In genomic region chr18:76805221-76805620, GRCh38 we compare ENCODE assay signal across 15 cellular contexts. TPM values are rescaled to one million over a fixed set of nuclear protein-coding genes. Genes with fewer than 3 reads are reported as not detected.
DNase-seq lines count a peak whose midpoint lies in the region; ATAC-seq, FAIRE-seq and TF ChIP-seq lines count a peak whose summit lies in the region.
"Had no signal": no experiment of that assay in that cellular context is flagged by ENCODE, and none has a peak within 500 bp of the region (broad histone marks: within the 10 kb centered on the region; RNA-seq: fewer than 3 reads in every experiment).

No MANE protein-coding gene starts in this region.

- DNase-seq in EH (ENCODE audit: low read depth) (peak; percentile 34), LNCaP clone FGC (ENCODE audit: low read depth) (no peak), astrocyte (ENCODE audit: low read depth) (peak; percentile 34), keratinocyte (ENCODE audit: low read depth, low spot score) (no peak), NK-92 (lab: John Stamatoyannopoulos, UW; ENCODE audit: unreplicated experiment) (no peak), ecto neural progenitor cell (ENCODE audit: low spot score) (no peak)
- no peak for DNase-seq in activated T-cell treated with anti-CD3 and anti-CD28 coated beads, Interleukin-2, amount 50 U/mL, for 72 hours
- DNase-seq: activated T-cell treated with anti-CD3 and anti-CD28 coated beads for 4 hours, NCI-H2029, trophoblast cell had no signal

- H3K27ac ChIP-seq in astrocyte (ENCODE audit: low read depth, low read length) (no peak overlapping the region), keratinocyte (ENCODE audit: control insufficient read depth, insufficient read depth, low read length) (peak overlapping the region; percentile 50)
- H3K27ac ChIP-seq: VCaP had no signal

- no peak overlapping the region for H3K4me3 ChIP-seq in LNCaP clone FGC (ENCODE audit: low read depth, low read length)
- H3K4me3 ChIP-seq in astrocyte (ENCODE audit: insufficient read depth, low read depth, low read length), result no peak overlapping the region
- H3K4me3 ChIP-seq in keratinocyte (ENCODE audit: control insufficient read depth in 2 of 3, extremely low read depth in 1 of 3, insufficient read depth in 2 of 3, low read depth in 1 of 3, low read length in 3 of 3), result no peak overlapping the region
- H3K4me3 ChIP-seq: GM12878 had no signal

- dilution Hi-C loops in keratinocyte (cut with MboI; ENCODE audit: extremely low pct_ligation_motif_present, low sequenced_read_pairs), result no loop called here

- H3K9me3 Mint-ChIP-seq in astrocyte (ENCODE audit: unreplicated experiment), result no peaks in the 10 kb centered on the region
- no peaks in the 10 kb centered on the region for H3K9me3 Mint-ChIP-seq in activated T-cell treated with anti-CD3 and anti-CD28 coated beads, Interleukin-2, amount 50 U/mL, for 72 hours
- H3K9me3 Mint-ChIP-seq: memory B cell had no signal

- FAIRE-seq in astrocyte (lab: Jason Lieb, UNC) (no peak), keratinocyte (lab: Jason Lieb, UNC) (peak; percentile 90)
- FAIRE-seq: GM12878 had no signal

- H3K27ac Mint-ChIP-seq in astrocyte (ENCODE audit: unreplicated experiment), result no peak overlapping the region
- no peak overlapping the region for H3K27ac Mint-ChIP-seq in activated T-cell treated with anti-CD3 and anti-CD28 coated beads, Interleukin-2, amount 50 U/mL, for 72 hours
- H3K27ac Mint-ChIP-seq: memory B cell had no signal

- peaks cover 10% of the 10 kb centered on the region for H3K4me1 Mint-ChIP-seq in astrocyte (ENCODE audit: low read depth, unreplicated experiment)
- peaks cover 16% of the 10 kb centered on the region for H3K4me1 Mint-ChIP-seq in activated T-cell treated with anti-CD3 and anti-CD28 coated beads, Interleukin-2, amount 50 U/mL, for 72 hours (ENCODE audit: low read depth)

- no peak overlapping the region for H3K4me3 Mint-ChIP-seq in astrocyte (ENCODE audit: unreplicated experiment)
- no peak overlapping the region for H3K4me3 Mint-ChIP-seq in activated T-cell treated with anti-CD3 and anti-CD28 coated beads, Interleukin-2, amount 50 U/mL, for 72 hours
- H3K4me3 Mint-ChIP-seq: memory B cell had no signal

- H3K27me3 ChIP-seq in astrocyte (ENCODE audit: insufficient read depth, low read length) (no peaks in the 10 kb centered on the region), keratinocyte (ENCODE audit: control insufficient read depth, extremely low read depth, insufficient read depth, low read length) (no peaks in the 10 kb centered on the region)

- no peak for ATAC-seq in activated T-cell treated with anti-CD3 and anti-CD28 coated beads, Interleukin-2, amount 50 U/mL, for 72 hours (replicated peaks in 1 of 2)
- no peak for ATAC-seq in HG03196 (IDR thresholded peaks at IDR 0.05; ENCODE audit: unreplicated experiment)
- ATAC-seq: GM12878, sciatic nerve had no signal

- H3K36me3 Mint-ChIP-seq in astrocyte (ENCODE audit: low read depth, unreplicated experiment), result peaks cover 7% of the 10 kb centered on the region
- H3K36me3 Mint-ChIP-seq in activated T-cell treated with anti-CD3 and anti-CD28 coated beads, Interleukin-2, amount 50 U/mL, for 72 hours (ENCODE audit: insufficient read depth in 2 of 2), result no peaks in the 10 kb centered on the region

- no peaks in the 10 kb centered on the region for H3K79me2 ChIP-seq in astrocyte (ENCODE audit: insufficient read depth, low read length)
- H3K79me2 ChIP-seq in keratinocyte (ENCODE audit: control insufficient read depth, insufficient read depth, low read length), result no peaks in the 10 kb centered on the region

- TF ChIP-seq CTCF in LNCaP clone FGC (IDR thresholded peaks at IDR 0.05; ENCODE audit: control insufficient read depth, extremely low read depth, insufficient read depth) (peak; percentile 20; the same call in 1 of the 2 replicates), astrocyte (IDR thresholded peaks at IDR 0.05; ENCODE audit: insufficient read depth, low read depth, low read length) (peak; percentile 21), keratinocyte (optimal IDR thresholded peaks at IDR 0.05 in 1 of 3, IDR thresholded peaks at IDR 0.05 in 1 of 3, conservative IDR thresholded peaks at IDR 0.05 in 1 of 3; ENCODE audit: extremely low read depth in 1 of 3, insufficient read depth in 2 of 3, low read length in 3 of 3) (peak; percentile 24 to 41 (median 37))

- no peaks in the 10 kb centered on the region for H3K9me1 ChIP-seq in keratinocyte (ENCODE audit: control insufficient read depth, extremely low read depth, insufficient read depth, low read length)

- peaks cover 3% of the 10 kb centered on the region for H3K4me1 ChIP-seq in astrocyte (ENCODE audit: insufficient read depth, low read length)
- H3K4me1 ChIP-seq in keratinocyte (ENCODE audit: control insufficient read depth, extremely low read depth, insufficient read depth, low read length), result peaks cover 37% of the 10 kb centered on the region

- H3K4me2 ChIP-seq in astrocyte (ENCODE audit: low read length), result no peak overlapping the region
- no peak overlapping the region for H3K4me2 ChIP-seq in keratinocyte (ENCODE audit: control insufficient read depth, extremely low read depth, insufficient read depth, low read depth, low read length)

- H2AFZ ChIP-seq in astrocyte (ENCODE audit: low read depth, low read length) (no peak overlapping the region), keratinocyte (ENCODE audit: control insufficient read depth, low read length) (no peak overlapping the region)

- no peaks in the 10 kb centered on the region for H3K36me3 ChIP-seq in astrocyte (ENCODE audit: insufficient read depth, low read length)
- H3K36me3 ChIP-seq in keratinocyte (ENCODE audit: control insufficient read depth in 2 of 2, extremely low read depth in 1 of 2, insufficient read depth in 2 of 2, low read length in 2 of 2), result peaks cover 0 to 3% of the 10 kb centered on the region in 2 experiments

- H3K9me3 ChIP-seq in astrocyte (ENCODE audit: insufficient read depth, low read depth, low read length) (no peaks in the 10 kb centered on the region), keratinocyte (ENCODE audit: control insufficient read depth, low read depth, low read length) (no peaks in the 10 kb centered on the region)

- no peaks in the 10 kb centered on the region for H3K27me3 Mint-ChIP-seq in astrocyte (ENCODE audit: low read depth, unreplicated experiment)
- H3K27me3 Mint-ChIP-seq in activated T-cell treated with anti-CD3 and anti-CD28 coated beads, Interleukin-2, amount 50 U/mL, for 72 hours (ENCODE audit: low read depth), result peaks cover 10% of the 10 kb centered on the region

- H3K9ac ChIP-seq in astrocyte (ENCODE audit: low read length) (no peak overlapping the region), keratinocyte (ENCODE audit: control insufficient read depth, extremely low read depth, insufficient read depth, low read length) (no peak overlapping the region)

- H4K20me1 ChIP-seq in astrocyte (ENCODE audit: insufficient read depth, low read length) (no peaks in the 10 kb centered on the region), keratinocyte (ENCODE audit: control insufficient read depth, extremely low read depth, insufficient read depth, low read length) (no peaks in the 10 kb centered on the region)

RNA-seq across cellular contexts. Expression of gene ZNF236, which starts 17.1 kb away (rescaled TPM):
- 10.9 and 13.3 TPM in 2 replicates for total RNA-seq in astrocyte
- 3.6 to 4.6 TPM (median 4.5 TPM) in 3 replicates for polyA plus RNA-seq in keratinocyte
- 6.1 TPM for polyA plus RNA-seq in keratinocyte (2011; ENCODE audit: low read depth)
- polyA plus RNA-seq in keratinocyte (2011; cell fraction: cytosol; rRNA removed), result 2.1 and 2.3 TPM in 2 replicates
- polyA plus RNA-seq in keratinocyte (2011; cell fraction: nucleus; rRNA removed), result 10.7 and 14.4 TPM in 2 replicates
- 2.1 and 3.4 TPM in 2 replicates for polyA plus RNA-seq in keratinocyte (2012; ENCODE audit: low replicate concordance)
- polyA minus RNA-seq in keratinocyte, result 15.4 to 30.8 TPM (median 25.0 TPM) in 3 replicates
- polyA minus RNA-seq in keratinocyte (2011; cell fraction: cytosol; rRNA and poly(A)+ RNA removed), result 12.9 TPM
- polyA minus RNA-seq in keratinocyte (2011; cell fraction: nucleus; rRNA and poly(A)+ RNA removed), result 43.8 and 47.6 TPM in 2 replicates
- 10 to 100 TPM; 15.7 to 17.9 TPM for total RNA-seq in activated T-cell treated with anti-CD3 and anti-CD28 coated beads, Interleukin-2, amount 50 U/mL, for 72 hours

Comparison
In these comparisons a context has a peak if more than half of its experiments do, and no peak if none do; other contexts are left out.
1. DNase-seq: peak in EH (single experiment) and astrocyte (single experiment); none in LNCaP clone FGC (single experiment), keratinocyte (single experiment), NK-92 (single experiment), activated T-cell treated with anti-CD3 and anti-CD28 coated beads, Interleukin-2, amount 50 U/mL, for 72 hours (0 of 2) and ecto neural progenitor cell (single experiment).
2. Peak in every context shown above with its lines, with median percentiles within 50 percentile points of each other: CTCF ChIP-seq.